In the genomic region with DNA sequence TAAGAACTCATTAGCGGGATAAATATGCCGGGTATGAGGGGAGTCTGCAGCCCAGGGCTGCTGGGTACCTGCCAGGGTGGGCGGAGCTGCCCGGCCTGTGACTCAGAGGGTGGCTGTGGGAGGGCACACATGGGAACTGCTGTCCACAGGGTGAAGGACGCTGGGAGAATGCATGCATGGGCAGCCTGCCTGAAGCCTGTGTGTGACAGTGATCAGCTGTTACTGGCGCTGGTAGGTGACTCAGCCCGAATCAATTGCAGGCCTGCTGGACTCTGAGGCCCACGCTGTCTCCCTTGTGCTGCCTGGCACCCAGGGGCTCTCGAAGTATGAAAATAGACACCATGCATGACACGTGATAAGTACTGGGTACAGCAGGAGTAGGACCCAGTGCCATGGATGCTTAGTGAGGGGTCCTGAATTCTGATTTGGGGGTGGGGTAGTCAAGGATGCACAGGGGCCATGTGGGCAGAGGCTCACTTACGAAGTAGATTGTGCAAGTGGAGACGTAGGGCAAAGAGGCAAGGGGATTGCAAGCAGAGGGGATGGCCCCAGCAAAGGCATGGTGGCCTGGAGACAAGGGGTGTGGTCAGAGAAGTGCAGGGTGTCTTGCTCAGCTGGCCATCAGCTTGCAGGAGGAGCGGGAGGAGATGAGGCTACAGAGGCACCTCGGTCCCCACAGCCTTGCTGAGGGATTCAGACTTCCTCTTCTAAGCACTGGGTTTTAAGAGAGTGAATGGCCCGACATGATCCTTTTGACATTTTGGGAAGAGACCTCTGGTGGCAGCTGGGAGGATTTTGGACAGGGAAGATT, we compare ENCODE assay signal across 1 cellular context.
TF ChIP-seq lines count a peak whose summit lies in the region.

No MANE protein-coding gene starts in this region.

TF ChIP-seq in HepG2, 621 proteins besides CTCF, POLR2A, EP300 and RAD21 (continued from another document and continues in another):
- TF ChIP-seq, protein P1, sequence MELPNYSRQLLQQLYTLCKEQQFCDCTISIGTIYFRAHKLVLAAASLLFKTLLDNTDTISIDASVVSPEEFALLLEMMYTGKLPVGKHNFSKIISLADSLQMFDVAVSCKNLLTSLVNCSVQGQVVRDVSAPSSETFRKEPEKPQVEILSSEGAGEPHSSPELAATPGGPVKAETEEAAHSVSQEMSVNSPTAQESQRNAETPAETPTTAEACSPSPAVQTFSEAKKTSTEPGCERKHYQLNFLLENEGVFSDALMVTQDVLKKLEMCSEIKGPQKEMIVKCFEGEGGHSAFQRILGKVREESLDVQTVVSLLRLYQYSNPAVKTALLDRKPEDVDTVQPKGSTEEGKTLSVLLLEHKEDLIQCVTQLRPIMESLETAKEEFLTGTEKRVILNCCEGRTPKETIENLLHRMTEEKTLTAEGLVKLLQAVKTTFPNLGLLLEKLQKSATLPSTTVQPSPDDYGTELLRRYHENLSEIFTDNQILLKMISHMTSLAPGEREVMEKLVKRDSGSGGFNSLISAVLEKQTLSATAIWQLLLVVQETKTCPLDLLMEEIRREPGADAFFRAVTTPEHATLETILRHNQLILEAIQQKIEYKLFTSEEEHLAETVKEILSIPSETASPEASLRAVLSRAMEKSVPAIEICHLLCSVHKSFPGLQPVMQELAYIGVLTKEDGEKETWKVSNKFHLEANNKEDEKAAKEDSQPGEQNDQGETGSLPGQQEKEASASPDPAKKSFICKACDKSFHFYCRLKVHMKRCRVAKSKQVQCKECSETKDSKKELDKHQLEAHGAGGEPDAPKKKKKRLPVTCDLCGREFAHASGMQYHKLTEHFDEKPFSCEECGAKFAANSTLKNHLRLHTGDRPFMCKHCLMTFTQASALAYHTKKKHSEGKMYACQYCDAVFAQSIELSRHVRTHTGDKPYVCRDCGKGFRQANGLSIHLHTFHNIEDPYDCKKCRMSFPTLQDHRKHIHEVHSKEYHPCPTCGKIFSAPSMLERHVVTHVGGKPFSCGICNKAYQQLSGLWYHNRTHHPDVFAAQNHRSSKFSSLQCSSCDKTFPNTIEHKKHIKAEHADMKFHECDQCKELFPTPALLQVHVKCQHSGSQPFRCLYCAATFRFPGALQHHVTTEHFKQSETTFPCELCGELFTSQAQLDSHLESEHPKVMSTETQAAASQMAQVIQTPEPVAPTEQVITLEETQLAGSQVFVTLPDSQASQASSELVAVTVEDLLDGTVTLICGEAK (IDR thresholded peaks at IDR 0.05), result no peak
- TF ChIP-seq, protein P1 (CRISPR knock-in tag; IDR thresholded peaks at IDR 0.05), result no peak
- no peak for TF ChIP-seq FOXJ3 (CRISPR knock-in tag; IDR thresholded peaks at IDR 0.05; ENCODE audit: borderline replicate concordance)
- TF ChIP-seq, protein P2, sequence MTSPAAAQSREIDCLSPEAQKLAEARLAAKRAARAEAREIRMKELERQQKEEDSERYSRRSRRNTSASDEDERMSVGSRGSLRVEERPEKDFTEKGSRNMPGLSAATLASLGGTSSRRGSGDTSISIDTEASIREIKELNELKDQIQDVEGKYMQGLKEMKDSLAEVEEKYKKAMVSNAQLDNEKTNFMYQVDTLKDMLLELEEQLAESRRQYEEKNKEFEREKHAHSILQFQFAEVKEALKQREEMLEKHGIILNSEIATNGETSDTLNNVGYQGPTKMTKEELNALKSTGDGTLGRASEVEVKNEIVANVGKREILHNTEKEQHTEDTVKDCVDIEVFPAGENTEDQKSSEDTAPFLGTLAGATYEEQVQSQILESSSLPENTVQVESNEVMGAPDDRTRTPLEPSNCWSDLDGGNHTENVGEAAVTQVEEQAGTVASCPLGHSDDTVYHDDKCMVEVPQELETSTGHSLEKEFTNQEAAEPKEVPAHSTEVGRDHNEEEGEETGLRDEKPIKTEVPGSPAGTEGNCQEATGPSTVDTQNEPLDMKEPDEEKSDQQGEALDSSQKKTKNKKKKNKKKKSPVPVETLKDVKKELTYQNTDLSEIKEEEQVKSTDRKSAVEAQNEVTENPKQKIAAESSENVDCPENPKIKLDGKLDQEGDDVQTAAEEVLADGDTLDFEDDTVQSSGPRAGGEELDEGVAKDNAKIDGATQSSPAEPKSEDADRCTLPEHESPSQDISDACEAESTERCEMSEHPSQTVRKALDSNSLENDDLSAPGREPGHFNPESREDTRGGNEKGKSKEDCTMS (CRISPR knock-in tag; conservative IDR thresholded peaks at IDR 0.05), result no peak
- TF ChIP-seq, protein P3, sequence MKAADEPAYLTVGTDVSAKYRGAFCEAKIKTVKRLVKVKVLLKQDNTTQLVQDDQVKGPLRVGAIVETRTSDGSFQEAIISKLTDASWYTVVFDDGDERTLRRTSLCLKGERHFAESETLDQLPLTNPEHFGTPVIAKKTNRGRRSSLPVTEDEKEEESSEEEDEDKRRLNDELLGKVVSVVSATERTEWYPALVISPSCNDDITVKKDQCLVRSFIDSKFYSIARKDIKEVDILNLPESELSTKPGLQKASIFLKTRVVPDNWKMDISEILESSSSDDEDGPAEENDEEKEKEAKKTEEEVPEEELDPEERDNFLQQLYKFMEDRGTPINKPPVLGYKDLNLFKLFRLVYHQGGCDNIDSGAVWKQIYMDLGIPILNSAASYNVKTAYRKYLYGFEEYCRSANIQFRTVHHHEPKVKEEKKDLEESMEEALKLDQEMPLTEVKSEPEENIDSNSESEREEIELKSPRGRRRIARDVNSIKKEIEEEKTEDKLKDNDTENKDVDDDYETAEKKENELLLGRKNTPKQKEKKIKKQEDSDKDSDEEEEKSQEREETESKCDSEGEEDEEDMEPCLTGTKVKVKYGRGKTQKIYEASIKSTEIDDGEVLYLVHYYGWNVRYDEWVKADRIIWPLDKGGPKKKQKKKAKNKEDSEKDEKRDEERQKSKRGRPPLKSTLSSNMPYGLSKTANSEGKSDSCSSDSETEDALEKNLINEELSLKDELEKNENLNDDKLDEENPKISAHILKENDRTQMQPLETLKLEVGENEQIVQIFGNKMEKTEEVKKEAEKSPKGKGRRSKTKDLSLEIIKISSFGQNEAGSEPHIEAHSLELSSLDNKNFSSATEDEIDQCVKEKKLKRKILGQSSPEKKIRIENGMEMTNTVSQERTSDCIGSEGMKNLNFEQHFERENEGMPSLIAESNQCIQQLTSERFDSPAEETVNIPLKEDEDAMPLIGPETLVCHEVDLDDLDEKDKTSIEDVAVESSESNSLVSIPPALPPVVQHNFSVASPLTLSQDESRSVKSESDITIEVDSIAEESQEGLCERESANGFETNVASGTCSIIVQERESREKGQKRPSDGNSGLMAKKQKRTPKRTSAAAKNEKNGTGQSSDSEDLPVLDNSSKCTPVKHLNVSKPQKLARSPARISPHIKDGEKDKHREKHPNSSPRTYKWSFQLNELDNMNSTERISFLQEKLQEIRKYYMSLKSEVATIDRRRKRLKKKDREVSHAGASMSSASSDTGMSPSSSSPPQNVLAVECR (CRISPR knock-in tag; IDR thresholded peaks at IDR 0.05; ENCODE audit: borderline replicate concordance), result peak; percentile 85
- TF ChIP-seq ZNF547 (CRISPR knock-in tag; IDR thresholded peaks at IDR 0.05), result no peak
- TF ChIP-seq POGZ (CRISPR knock-in tag; IDR thresholded peaks at IDR 0.05), result peak; percentile 36; the same call in 1 of the 2 replicates
- peak; percentile 24; the same call in 1 of the 2 replicates for TF ChIP-seq ZNF430 (CRISPR knock-in tag; IDR thresholded peaks at IDR 0.05)
- no peak for TF ChIP-seq NR2F6 (IDR thresholded peaks at IDR 0.05)
- peak; percentile 68; the same call in 1 of the 2 replicates for TF ChIP-seq NR2F6 (CRISPR knock-in tag; IDR thresholded peaks at IDR 0.05)
- TF ChIP-seq, protein P4, sequence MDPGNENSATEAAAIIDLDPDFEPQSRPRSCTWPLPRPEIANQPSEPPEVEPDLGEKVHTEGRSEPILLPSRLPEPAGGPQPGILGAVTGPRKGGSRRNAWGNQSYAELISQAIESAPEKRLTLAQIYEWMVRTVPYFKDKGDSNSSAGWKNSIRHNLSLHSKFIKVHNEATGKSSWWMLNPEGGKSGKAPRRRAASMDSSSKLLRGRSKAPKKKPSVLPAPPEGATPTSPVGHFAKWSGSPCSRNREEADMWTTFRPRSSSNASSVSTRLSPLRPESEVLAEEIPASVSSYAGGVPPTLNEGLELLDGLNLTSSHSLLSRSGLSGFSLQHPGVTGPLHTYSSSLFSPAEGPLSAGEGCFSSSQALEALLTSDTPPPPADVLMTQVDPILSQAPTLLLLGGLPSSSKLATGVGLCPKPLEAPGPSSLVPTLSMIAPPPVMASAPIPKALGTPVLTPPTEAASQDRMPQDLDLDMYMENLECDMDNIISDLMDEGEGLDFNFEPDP (CRISPR knock-in tag; conservative IDR thresholded peaks at IDR 0.05), result no peak
- TF ChIP-seq, protein P5, sequence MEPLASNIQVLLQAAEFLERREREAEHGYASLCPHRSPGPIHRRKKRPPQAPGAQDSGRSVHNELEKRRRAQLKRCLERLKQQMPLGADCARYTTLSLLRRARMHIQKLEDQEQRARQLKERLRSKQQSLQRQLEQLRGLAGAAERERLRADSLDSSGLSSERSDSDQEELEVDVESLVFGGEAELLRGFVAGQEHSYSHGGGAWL (CRISPR knock-in tag; IDR thresholded peaks at IDR 0.05), result peak; percentile 57; the same call in 1 of the 2 replicates
- TF ChIP-seq MIER2 (CRISPR knock-in tag; IDR thresholded peaks at IDR 0.05), result peak; percentile 57; the same call in 1 of the 2 replicates
- TF ChIP-seq BORCS8-MEF2B (CRISPR knock-in tag; IDR thresholded peaks at IDR 0.05), result 0 out of 2 replicates have a peak, but pooled peaks have one; percentile 39
- no peak for TF ChIP-seq ZNF614 (CRISPR knock-in tag; IDR thresholded peaks at IDR 0.05; ENCODE audit: borderline replicate concordance)
- peak; percentile 82; the same call in 1 of the 2 replicates for TF ChIP-seq MXD4 (CRISPR knock-in tag; IDR thresholded peaks at IDR 0.05)
- TF ChIP-seq SIN3B (IDR thresholded peaks at IDR 0.05; ENCODE audit: low read length), result no peak
- TF ChIP-seq, protein P6, sequence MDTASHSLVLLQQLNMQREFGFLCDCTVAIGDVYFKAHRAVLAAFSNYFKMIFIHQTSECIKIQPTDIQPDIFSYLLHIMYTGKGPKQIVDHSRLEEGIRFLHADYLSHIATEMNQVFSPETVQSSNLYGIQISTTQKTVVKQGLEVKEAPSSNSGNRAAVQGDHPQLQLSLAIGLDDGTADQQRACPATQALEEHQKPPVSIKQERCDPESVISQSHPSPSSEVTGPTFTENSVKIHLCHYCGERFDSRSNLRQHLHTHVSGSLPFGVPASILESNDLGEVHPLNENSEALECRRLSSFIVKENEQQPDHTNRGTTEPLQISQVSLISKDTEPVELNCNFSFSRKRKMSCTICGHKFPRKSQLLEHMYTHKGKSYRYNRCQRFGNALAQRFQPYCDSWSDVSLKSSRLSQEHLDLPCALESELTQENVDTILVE (CRISPR knock-in tag; IDR thresholded peaks at IDR 0.05), result 0 out of 2 replicates have a peak, but pooled peaks have one; percentile 24
- TF ChIP-seq, protein P7, sequence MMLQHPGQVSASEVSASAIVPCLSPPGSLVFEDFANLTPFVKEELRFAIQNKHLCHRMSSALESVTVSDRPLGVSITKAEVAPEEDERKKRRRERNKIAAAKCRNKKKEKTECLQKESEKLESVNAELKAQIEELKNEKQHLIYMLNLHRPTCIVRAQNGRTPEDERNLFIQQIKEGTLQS (CRISPR knock-in tag; IDR thresholded peaks at IDR 0.05), result peak; percentile 78
- peak; percentile 76; the same call in 1 of the 2 replicates for TF ChIP-seq CBX5 (CRISPR knock-in tag; IDR thresholded peaks at IDR 0.05; ENCODE audit: borderline replicate concordance)
- peak; percentile 84 for TF ChIP-seq SMAD3 (CRISPR knock-in tag; IDR thresholded peaks at IDR 0.05)
- TF ChIP-seq, protein P8, sequence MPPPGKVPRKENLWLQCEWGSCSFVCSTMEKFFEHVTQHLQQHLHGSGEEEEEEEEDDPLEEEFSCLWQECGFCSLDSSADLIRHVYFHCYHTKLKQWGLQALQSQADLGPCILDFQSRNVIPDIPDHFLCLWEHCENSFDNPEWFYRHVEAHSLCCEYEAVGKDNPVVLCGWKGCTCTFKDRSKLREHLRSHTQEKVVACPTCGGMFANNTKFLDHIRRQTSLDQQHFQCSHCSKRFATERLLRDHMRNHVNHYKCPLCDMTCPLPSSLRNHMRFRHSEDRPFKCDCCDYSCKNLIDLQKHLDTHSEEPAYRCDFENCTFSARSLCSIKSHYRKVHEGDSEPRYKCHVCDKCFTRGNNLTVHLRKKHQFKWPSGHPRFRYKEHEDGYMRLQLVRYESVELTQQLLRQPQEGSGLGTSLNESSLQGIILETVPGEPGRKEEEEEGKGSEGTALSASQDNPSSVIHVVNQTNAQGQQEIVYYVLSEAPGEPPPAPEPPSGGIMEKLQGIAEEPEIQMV (CRISPR knock-in tag; IDR thresholded peaks at IDR 0.05; ENCODE audit: low read depth), result no peak
- TF ChIP-seq ZNF562 (CRISPR knock-in tag; IDR thresholded peaks at IDR 0.05; ENCODE audit: borderline replicate concordance), result no peak
- peak; percentile 39; the same call in 1 of the 2 replicates for TF ChIP-seq ARNT2 (CRISPR knock-in tag; IDR thresholded peaks at IDR 0.05; ENCODE audit: low read depth)
- peak; percentile 97 for TF ChIP-seq RNF2 (conservative IDR thresholded peaks at IDR 0.05; ENCODE audit: low read depth)
- TF ChIP-seq ZNF766 (CRISPR knock-in tag; IDR thresholded peaks at IDR 0.05; ENCODE audit: borderline replicate concordance), result no peak
- TF ChIP-seq ZKSCAN5 (CRISPR knock-in tag; IDR thresholded peaks at IDR 0.05), result no peak
- TF ChIP-seq NFE2L1 (CRISPR knock-in tag; IDR thresholded peaks at IDR 0.05; ENCODE audit: borderline replicate concordance), result peak; percentile 88
- peak; percentile 73 for TF ChIP-seq YEATS2 (CRISPR knock-in tag; IDR thresholded peaks at IDR 0.05; ENCODE audit: borderline replicate concordance)
- 0 out of 2 replicates have a peak, but pooled peaks have one; percentile 78 for TF ChIP-seq ZNF44 (CRISPR knock-in tag; IDR thresholded peaks at IDR 0.05)
- TF ChIP-seq FOXK1 (CRISPR knock-in tag; IDR thresholded peaks at IDR 0.05; ENCODE audit: borderline replicate concordance, low read depth), result peak; percentile 68; the same call in 1 of the 2 replicates
